10 cellular contexts compared by ENCODE assay signal in the genomic region with DNA sequence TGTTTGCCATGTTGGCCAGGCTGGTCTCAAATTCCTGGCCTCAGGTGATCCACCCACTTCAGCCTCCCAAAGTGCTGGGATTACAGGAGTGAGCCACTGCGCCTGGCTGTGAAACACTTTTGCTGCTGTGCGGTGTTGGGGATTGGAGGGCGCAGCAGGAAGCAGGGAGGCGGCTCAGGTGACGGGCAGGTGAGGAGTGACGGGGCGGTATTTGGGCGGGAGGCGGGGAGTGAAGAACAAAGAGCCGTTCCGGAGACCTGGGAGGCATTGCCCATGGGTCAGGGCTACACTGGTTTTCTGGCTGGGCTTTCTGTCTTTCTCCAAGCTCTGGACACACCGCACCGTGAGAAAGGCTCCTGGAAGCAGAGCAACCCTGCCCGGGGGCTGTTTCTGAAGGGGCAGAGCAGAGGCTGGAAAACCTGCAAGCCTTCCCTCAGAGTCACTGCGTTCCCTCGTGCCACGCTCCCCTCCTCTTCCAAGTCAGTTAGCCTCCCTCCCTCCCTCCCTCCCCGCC. TPM values are rescaled to one million over a fixed set of nuclear protein-coding genes. Genes with fewer than 3 reads are reported as not detected.
DNase-seq lines count a peak whose midpoint lies in the region; ATAC-seq and TF ChIP-seq lines count a peak whose summit lies in the region.
"Had no signal": no experiment of that assay in that cellular context is flagged by ENCODE, and none has a peak within 500 bp of the region (broad histone marks: within the 10 kb centered on the region; RNA-seq: fewer than 3 reads in every experiment).

No MANE protein-coding gene starts in this region.

- no peak for TF ChIP-seq CTCF in HEK293 (tag by site-specific recombination; IDR thresholded peaks at IDR 0.05)
- peak in 1 of 6 experiments; percentile 4 for TF ChIP-seq CTCF in esophagus squamous epithelium (IDR thresholded peaks at IDR 0.05)

- H3K4me3 ChIP-seq in HEK293 (ENCODE audit: low read depth, low read length) (no peak overlapping the region), esophagus squamous epithelium (peak overlapping the region in 3 of 4 donors; percentile 25 to 37 (median 29)), rectal smooth muscle tissue (ENCODE audit: low read length) (peak overlapping the region; percentile 49)

- H3K9ac ChIP-seq in rectal smooth muscle tissue (ENCODE audit: low read length): no peak overlapping the region

- no peaks in the 10 kb centered on the region for H3K36me3 ChIP-seq in HEK293 (ENCODE audit: control insufficient read depth in 2 of 2, insufficient read depth in 1 of 2, low read length in 2 of 2)
- H3K36me3 ChIP-seq in esophagus squamous epithelium: peaks cover 0 to 43% (median 0%) of the 10 kb centered on the region in 3 donors
- H3K36me3 ChIP-seq in rectal smooth muscle tissue (ENCODE audit: control insufficient read depth, insufficient read depth, low read length): peaks cover 10% of the 10 kb centered on the region

- CTCF ChIA-PET in HEK293 (lab: Yijun Ruan, JAX): interaction anchor here (0.6 kb wide), 1 partner anchor 11 kb away, joined by 4 read pairs; no protein-coding TSS in a partner anchor

- POLR2A ChIA-PET in HEK293 (lab: Yijun Ruan, JAX): no interaction called here

- no peak overlapping the region for H3K27ac ChIP-seq in HEK293 (ENCODE audit: extremely low read depth, low read depth, low read length)
- peak overlapping the region; percentile 73 to 79 (median 74) for H3K27ac ChIP-seq in esophagus squamous epithelium
- no peak overlapping the region for H3K27ac ChIP-seq in rectal smooth muscle tissue (ENCODE audit: low read depth, low read length)

- ATAC-seq in GM19455 (IDR thresholded peaks at IDR 0.05; ENCODE audit: unreplicated experiment): no peak

- WGBS in esophagus squamous epithelium, 2 donors: 5 to 12% methylated on average over 7 to 11 of the region's 18 CpGs

- H3K9me3 ChIP-seq in HEK293 (ENCODE audit: control insufficient read depth, insufficient read depth, low read depth, low read length) (no peaks in the 10 kb centered on the region), esophagus squamous epithelium (no peaks in the 10 kb centered on the region)

- peak in 1 of 4 donors; percentile 40 for TF ChIP-seq POLR2A in esophagus squamous epithelium (IDR thresholded peaks at IDR 0.05)

- H3K27me3 ChIP-seq in esophagus squamous epithelium: peaks cover 0 to 8% (median 0%) of the 10 kb centered on the region in 4 donors
- no peaks in the 10 kb centered on the region for H3K27me3 ChIP-seq in rectal smooth muscle tissue (ENCODE audit: control insufficient read depth, insufficient read depth, low read length)

- intact Hi-C loops in esophagus squamous epithelium (cut with DNase I): no loop called here

- H3K4me1 ChIP-seq in HEK293 (ENCODE audit: control insufficient read depth, insufficient read depth, low read length) (no peaks in the 10 kb centered on the region), esophagus squamous epithelium (peaks cover 12 to 71% (median 37%) of the 10 kb centered on the region in 3 donors), rectal smooth muscle tissue (ENCODE audit: control insufficient read depth, insufficient read depth, low read length) (peaks cover 17% of the 10 kb centered on the region)

- DNase-seq in NCI-H345 (lab: John Stamatoyannopoulos, UW): peak; percentile 90
- DNase-seq in esophagus squamous epithelium (lab: John Stamatoyannopoulos, UW): no peak
- no peak for DNase-seq in COLO829 (ENCODE audit: low spot score)
- no peak for DNase-seq in activated T-cell treated with anti-CD3 and anti-CD28 coated beads, Interleukin-2, amount 50 U/mL, for 48 hours
- no peak for DNase-seq in amniotic stem cell (lab: John Stamatoyannopoulos, UW)
- DNase-seq: activated CD4-positive, alpha-beta T cell treated with anti-CD3 and anti-CD28 coated beads, Interleukin-2, amount 10 ng/mL, durations not matched to agents 7 days and 5 days; OCI-M1 had no signal

TF ChIP-seq in HEK293, 187 proteins besides CTCF, POLR2A, EP300 and RAD21:
- no peak for TF ChIP-seq ZNF350 (tag by site-specific recombination; IDR thresholded peaks at IDR 0.05)
- TF ChIP-seq EGR2 (tag by site-specific recombination; IDR thresholded peaks at IDR 0.05; ENCODE audit: low read depth): 0 out of 2 replicates have a peak, but pooled peaks have one; percentile 9

RNA-seq across cellular contexts. Expression of a gene that starts 22.1 kb away (rescaled TPM):
- 100 to 1,000 TPM in 1 of 4 donors, 10 to 100 TPM in 2, 1 to 10 TPM in 1; 6.0 to 166 (median 24.2) TPM for total RNA-seq in esophagus squamous epithelium

Comparison
In these comparisons a context has a peak if more than half of its experiments do, and no peak if none do; other contexts are left out.
1. H3K27ac ChIP-seq: peak in esophagus squamous epithelium (4 of 4); none in HEK293 (single experiment) and rectal smooth muscle tissue (single experiment).